1 cellular context compared by ENCODE assay signal in the genomic region with DNA sequence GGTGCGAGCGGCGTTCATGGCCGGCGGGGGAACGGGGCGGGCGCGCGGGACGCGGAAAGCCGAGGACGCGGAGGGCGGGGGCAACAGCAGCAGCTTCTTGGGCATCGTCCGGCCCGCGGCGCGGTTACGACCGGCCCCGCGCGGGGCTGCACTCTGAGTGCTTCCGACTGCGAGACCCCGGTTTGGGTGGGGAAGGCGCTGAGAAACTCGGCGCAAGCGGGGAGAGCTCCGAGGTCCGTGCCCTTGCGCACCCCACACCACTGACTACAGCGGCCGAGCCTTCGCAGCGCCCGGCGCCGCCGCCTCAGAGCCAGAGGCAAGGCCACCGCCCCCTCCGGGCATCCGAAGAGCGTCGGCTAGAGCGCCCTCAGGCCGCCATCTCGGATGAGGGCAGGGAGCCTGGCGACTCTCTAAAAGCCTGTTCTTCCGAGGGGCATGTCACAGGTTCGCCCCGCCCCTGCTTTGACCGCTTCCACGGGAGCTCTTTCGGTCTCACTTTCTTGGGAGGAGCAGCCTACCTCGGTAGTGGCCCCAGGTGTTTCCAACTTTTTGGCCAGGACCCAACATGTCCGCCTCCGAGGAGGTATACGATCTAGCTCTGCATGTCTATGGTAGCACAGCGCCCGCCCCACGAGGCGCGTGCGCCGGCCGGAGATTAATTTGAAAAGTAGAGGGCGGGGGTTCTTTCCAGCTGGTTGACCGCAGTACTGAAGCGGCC.
A peak's percentile ranks its signal among the peaks of the same experiment; 100 is the strongest.
TF ChIP-seq lines count a peak whose summit lies in the region.

A gene with protein sequence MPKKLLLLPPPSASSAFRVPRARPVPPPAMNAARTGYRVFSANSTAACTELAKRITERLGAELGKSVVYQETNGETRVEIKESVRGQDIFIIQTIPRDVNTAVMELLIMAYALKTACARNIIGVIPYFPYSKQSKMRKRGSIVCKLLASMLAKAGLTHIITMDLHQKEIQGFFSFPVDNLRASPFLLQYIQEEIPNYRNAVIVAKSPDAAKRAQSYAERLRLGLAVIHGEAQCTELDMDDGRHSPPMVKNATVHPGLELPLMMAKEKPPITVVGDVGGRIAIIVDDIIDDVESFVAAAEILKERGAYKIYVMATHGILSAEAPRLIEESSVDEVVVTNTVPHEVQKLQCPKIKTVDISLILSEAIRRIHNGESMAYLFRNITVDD (minus strand): TSS at position 318 of the 718 bp plus-strand sequence. CDS start 213 bp downstream, at position 105.

TF ChIP-seq in IMR-90, 13 proteins besides CTCF, POLR2A, EP300 and RAD21 (continued from another document):
- TF ChIP-seq, protein P1, sequence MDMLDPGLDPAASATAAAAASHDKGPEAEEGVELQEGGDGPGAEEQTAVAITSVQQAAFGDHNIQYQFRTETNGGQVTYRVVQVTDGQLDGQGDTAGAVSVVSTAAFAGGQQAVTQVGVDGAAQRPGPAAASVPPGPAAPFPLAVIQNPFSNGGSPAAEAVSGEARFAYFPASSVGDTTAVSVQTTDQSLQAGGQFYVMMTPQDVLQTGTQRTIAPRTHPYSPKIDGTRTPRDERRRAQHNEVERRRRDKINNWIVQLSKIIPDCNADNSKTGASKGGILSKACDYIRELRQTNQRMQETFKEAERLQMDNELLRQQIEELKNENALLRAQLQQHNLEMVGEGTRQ (IDR thresholded peaks at IDR 0.05; ENCODE audit: low read depth, low read length) = peak; percentile 50; the same call in 1 of the 2 replicates
- TF ChIP-seq CEBPB (IDR thresholded peaks at IDR 0.05; ENCODE audit: low read depth, low read length) = no peak
- no peak for TF ChIP-seq SMC3 (IDR thresholded peaks at IDR 0.05; ENCODE audit: low read depth, low read length)
- TF ChIP-seq BHLHE40 (IDR thresholded peaks at IDR 0.05; ENCODE audit: low read depth, low read length) = no peak; the same call in 1 of the 2 replicates
- TF ChIP-seq RCOR1 (IDR thresholded peaks at IDR 0.05; ENCODE audit: insufficient replicate concordance, low read length) = no peak
- TF ChIP-seq FOS (IDR thresholded peaks at IDR 0.05; ENCODE audit: low read depth, low read length) = no peak
- TF ChIP-seq, protein P2, sequence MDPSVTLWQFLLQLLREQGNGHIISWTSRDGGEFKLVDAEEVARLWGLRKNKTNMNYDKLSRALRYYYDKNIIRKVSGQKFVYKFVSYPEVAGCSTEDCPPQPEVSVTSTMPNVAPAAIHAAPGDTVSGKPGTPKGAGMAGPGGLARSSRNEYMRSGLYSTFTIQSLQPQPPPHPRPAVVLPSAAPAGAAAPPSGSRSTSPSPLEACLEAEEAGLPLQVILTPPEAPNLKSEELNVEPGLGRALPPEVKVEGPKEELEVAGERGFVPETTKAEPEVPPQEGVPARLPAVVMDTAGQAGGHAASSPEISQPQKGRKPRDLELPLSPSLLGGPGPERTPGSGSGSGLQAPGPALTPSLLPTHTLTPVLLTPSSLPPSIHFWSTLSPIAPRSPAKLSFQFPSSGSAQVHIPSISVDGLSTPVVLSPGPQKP (IDR thresholded peaks at IDR 0.05; ENCODE audit: borderline replicate concordance, low read depth, low read length) = no peak
- TF ChIP-seq MAZ (IDR thresholded peaks at IDR 0.05; ENCODE audit: borderline replicate concordance, low read depth, low read length) = peak; percentile 81; the same call in 1 of the 2 replicates
- peak; percentile 19 for TF ChIP-seq MXI1 (IDR thresholded peaks at IDR 0.05; ENCODE audit: borderline replicate concordance, low read depth, low read length)
- TF ChIP-seq RFX5 (IDR thresholded peaks at IDR 0.05; ENCODE audit: low read depth, low read length) = no peak
